ENCODE assay signal across 7 cellular contexts in genomic region chr11:129729823-129730222, GRCh38.
"Had no signal": no experiment of that assay in that cellular context is flagged by ENCODE, and none has a peak within 500 bp of the region (broad histone marks: within the 10 kb centered on the region; RNA-seq: fewer than 3 reads in every experiment).

No MANE protein-coding gene starts in this region.

- H3K9ac ChIP-seq: GM23248 had no signal

- H3K27ac ChIP-seq: GM23248 had no signal

- FAIRE-seq: H54, HTR-8/SVneo had no signal

- H3K4me3 ChIP-seq: GM23248 had no signal

- H2AFZ ChIP-seq: GM23248 had no signal

- DNase-seq: GM23248, GOT3, H9, HCEC 1CT, KBM-7 had no signal
